In genomic region chrX:56745019-56745418, GRCh38 we compare ENCODE assay signal across 13 cellular contexts. TPM values are rescaled to one million over a fixed set of nuclear protein-coding genes. Genes with fewer than 3 reads are reported as not detected.
DNase-seq lines count a peak whose midpoint lies in the region; FAIRE-seq and TF ChIP-seq lines count a peak whose summit lies in the region.
"Had no signal": no experiment of that assay in that cellular context is flagged by ENCODE, and none has a peak within 500 bp of the region (broad histone marks: within the 10 kb centered on the region; RNA-seq: fewer than 3 reads in every experiment).

No MANE protein-coding gene starts in this region.

- no peaks in the 10 kb centered on the region for H3K9me1 ChIP-seq in keratinocyte (ENCODE audit: control insufficient read depth, extremely low read depth, insufficient read depth, low read length)

- H3K4me2 ChIP-seq in keratinocyte (ENCODE audit: control insufficient read depth, extremely low read depth, insufficient read depth, low read depth, low read length): no peak overlapping the region

- POLR2A ChIA-PET in HEK293 (lab: Yijun Ruan, JAX): no interaction called here

- H3K27ac ChIP-seq in HEK293 (ENCODE audit: extremely low read depth, low read depth, low read length): no peak overlapping the region
- no peak overlapping the region for H3K27ac ChIP-seq in keratinocyte (ENCODE audit: control insufficient read depth, insufficient read depth, low read length)
- H3K27ac ChIP-seq: VCaP had no signal

- H3K4me1 ChIP-seq in HEK293 (ENCODE audit: control insufficient read depth, insufficient read depth, low read length) (no peaks in the 10 kb centered on the region), keratinocyte (ENCODE audit: control insufficient read depth, extremely low read depth, insufficient read depth, low read length) (peaks cover 11% of the 10 kb centered on the region)

- CTCF ChIA-PET in HEK293 (lab: Yijun Ruan, JAX): interaction anchor here (1.3 to 2.3 kb wide), 2 partner anchors 11 to 19 kb away, joined by 4 to 10 read pairs; no protein-coding TSS in a partner anchor

- no peaks in the 10 kb centered on the region for H4K20me1 ChIP-seq in keratinocyte (ENCODE audit: control insufficient read depth, extremely low read depth, insufficient read depth, low read length)

- H3K9me3 ChIP-seq in HEK293 (ENCODE audit: control insufficient read depth, insufficient read depth, low read depth, low read length) (peaks cover 4% of the 10 kb centered on the region), keratinocyte (ENCODE audit: control insufficient read depth, low read depth, low read length) (no peaks in the 10 kb centered on the region)

- no peak overlapping the region for H3K9ac ChIP-seq in keratinocyte (ENCODE audit: control insufficient read depth, extremely low read depth, insufficient read depth, low read length)

- dilution Hi-C loops in keratinocyte (cut with MboI; ENCODE audit: extremely low pct_ligation_motif_present, low sequenced_read_pairs): no loop called here

- H3K4me3 ChIP-seq in HEK293 (ENCODE audit: low read depth, low read length) (no peak overlapping the region), keratinocyte (ENCODE audit: control insufficient read depth in 2 of 3, extremely low read depth in 1 of 3, insufficient read depth in 2 of 3, low read depth in 1 of 3, low read length in 3 of 3) (no peak overlapping the region)

- TF ChIP-seq CTCF in HEK293 (tag by site-specific recombination; IDR thresholded peaks at IDR 0.05): no peak
- TF ChIP-seq CTCF in keratinocyte (optimal IDR thresholded peaks at IDR 0.05 in 1 of 3, IDR thresholded peaks at IDR 0.05 in 1 of 3, conservative IDR thresholded peaks at IDR 0.05 in 1 of 3; ENCODE audit: extremely low read depth in 1 of 3, insufficient read depth in 2 of 3, low read length in 3 of 3): no peak

- H2AFZ ChIP-seq in keratinocyte (ENCODE audit: control insufficient read depth, low read length): no peak overlapping the region

- peak; percentile 9 for FAIRE-seq in keratinocyte (lab: Jason Lieb, UNC)
- FAIRE-seq: HTR-8/SVneo had no signal

- H3K27me3 ChIP-seq in keratinocyte (ENCODE audit: control insufficient read depth, extremely low read depth, insufficient read depth, low read length): no peaks in the 10 kb centered on the region

- peaks cover 0 to 3% of the 10 kb centered on the region in 2 experiments; a peak in 1 of 3 replicates for H3K36me3 ChIP-seq in HEK293 (ENCODE audit: control insufficient read depth in 2 of 2, insufficient read depth in 1 of 2, low read length in 2 of 2)
- H3K36me3 ChIP-seq in keratinocyte (ENCODE audit: control insufficient read depth in 2 of 2, extremely low read depth in 1 of 2, insufficient read depth in 2 of 2, low read length in 2 of 2): no peaks in the 10 kb centered on the region

- DNase-seq in AG20443 (ENCODE audit: low spot score): peak; percentile 31
- DNase-seq in amniotic epithelial cell (ENCODE audit: low read depth): peak; percentile 88
- no peak for DNase-seq in keratinocyte (ENCODE audit: low read depth, low spot score)
- no peak for DNase-seq in NCI-H774 (lab: John Stamatoyannopoulos, UW)
- no peak for DNase-seq in COLO668 (lab: John Stamatoyannopoulos, UW; ENCODE audit: unreplicated experiment)
- DNase-seq in stimulated activated CD4-positive, alpha-beta T cell treated with anti-CD3 and anti-CD28 coated beads, Interleukin-2, amount 100 ng/mL, for 48 hours: no peak
- DNase-seq in NAMALWA (ENCODE audit: low spot score): no peak
- DNase-seq: effector CD8-positive, alpha-beta T cell; kidney; NCI-H2107 had no signal

- H3K79me2 ChIP-seq in keratinocyte (ENCODE audit: control insufficient read depth, insufficient read depth, low read length): peaks cover 23% of the 10 kb centered on the region

TF ChIP-seq in HEK293, 187 proteins besides CTCF, POLR2A, EP300 and RAD21:
- TF ChIP-seq ZFP3 (tag by site-specific recombination; IDR thresholded peaks at IDR 0.05; ENCODE audit: low read depth) (no peak), PRDM10 (tag by site-specific recombination; IDR thresholded peaks at IDR 0.05) (0 out of 2 replicates have a peak, but pooled peaks have one; percentile 24), ZBTB21 (tag by site-specific recombination; IDR thresholded peaks at IDR 0.05) (no peak)

RNA-seq across cellular contexts. Expression of gene NBDY, which starts 16.0 kb away (rescaled TPM):
- polyA plus RNA-seq in keratinocyte: 34.1 to 53.7 TPM (median 41.1 TPM) in 3 replicates
- 33.6 TPM for polyA plus RNA-seq in keratinocyte (2011; ENCODE audit: low read depth)
- polyA plus RNA-seq in keratinocyte (2011; cell fraction: cytosol; rRNA removed): 74.4 and 97.1 TPM in 2 replicates
- polyA plus RNA-seq in keratinocyte (2011; cell fraction: nucleus; rRNA removed): 24.9 and 28.3 TPM in 2 replicates
- 61.9 and 76.8 TPM in 2 replicates for polyA plus RNA-seq in keratinocyte (2012; ENCODE audit: low replicate concordance)
- polyA minus RNA-seq in keratinocyte: 14.9 to 23.2 TPM (median 17.7 TPM) in 3 replicates
- 38.0 TPM for polyA minus RNA-seq in keratinocyte (2011; cell fraction: cytosol; rRNA and poly(A)+ RNA removed)
- polyA minus RNA-seq in keratinocyte (2011; cell fraction: nucleus; rRNA and poly(A)+ RNA removed): 6.3 and 11.2 TPM in 2 replicates

Comparison
In these comparisons a context has a peak if more than half of its experiments do, and no peak if none do; other contexts are left out.
1. DNase-seq: peak in AG20443 (single experiment) and amniotic epithelial cell (single experiment); none in keratinocyte (single experiment), NCI-H774 (single experiment), COLO668 (single experiment), stimulated activated CD4-positive, alpha-beta T cell treated with anti-CD3 and anti-CD28 coated beads, Interleukin-2, amount 100 ng/mL, for 48 hours (0 of 2) and NAMALWA (single experiment).